8 cellular contexts compared by ENCODE assay signal in genomic region chr12:49842519-49843352, GRCh38. TPM values are rescaled to one million over a fixed set of nuclear protein-coding genes. Genes with fewer than 3 reads are reported as not detected.
DNase-seq lines count a peak whose midpoint lies in the region; TF ChIP-seq lines count a peak whose summit lies in the region.

Gene BCDIN3D (minus strand): TSS chr12:49843106. CDS start chr12:49843087, 19 bp downstream.

- H3K27ac ChIP-seq in neuronal stem cell (replicated peaks; ENCODE audit: low read length) (peak within 1 kb of the TSS; percentile 85), subcutaneous abdominal adipose tissue (ENCODE audit: low read depth, low read length) (peak within 1 kb of the TSS; percentile 96)

- no peak within 1 kb of the TSS for H2BK12ac ChIP-seq in neuronal stem cell (ENCODE audit: low read length)

- no peak for TF ChIP-seq CTCF in foreskin fibroblast (IDR thresholded peaks at IDR 0.05; ENCODE audit: low read depth, low read length)

- H3K4me1 ChIP-seq in ES-I3 (ENCODE audit: insufficient read depth, low read length): peaks cover 10% of the 10 kb centered on the region; the same call in 1 of the 2 replicates
- peaks cover 4% of the 10 kb centered on the region; the same call in 1 of the 2 replicates for H3K4me1 ChIP-seq in HAP-1
- peaks cover 4 to 5% of the 10 kb centered on the region in 2 donors for H3K4me1 ChIP-seq in neuronal stem cell (ENCODE audit: control insufficient read depth in 2 of 2, insufficient read depth in 1 of 2, low read depth in 1 of 2, low read length in 2 of 2)
- peaks cover 0 to 20% (median 18%) of the 10 kb centered on the region in 5 donors for H3K4me1 ChIP-seq in subcutaneous abdominal adipose tissue (ENCODE audit: control insufficient read depth in 5 of 5, insufficient read depth in 5 of 5, low read length in 5 of 5)

- H4K8ac ChIP-seq in neuronal stem cell (ENCODE audit: low read depth, low read length): no peak within 1 kb of the TSS

- H3K23ac ChIP-seq in neuronal stem cell (ENCODE audit: low read depth, low read length, poor library complexity): peak within 1 kb of the TSS; percentile 83

- no peak within 1 kb of the TSS for H4K91ac ChIP-seq in neuronal stem cell (ENCODE audit: low read depth, low read length, poor library complexity)

- peak within 1 kb of the TSS; percentile 90 for H3K18ac ChIP-seq in neuronal stem cell (ENCODE audit: low read length)

- H3K79me1 ChIP-seq in neuronal stem cell (ENCODE audit: low read depth, low read length): no peaks in the 10 kb centered on the region

- H2AK5ac ChIP-seq in neuronal stem cell (ENCODE audit: low read depth, low read length): no peak within 1 kb of the TSS

- no peak within 1 kb of the TSS for H2BK120ac ChIP-seq in neuronal stem cell (ENCODE audit: low read depth, low read length)

- H3K36me3 ChIP-seq in ES-I3 (ENCODE audit: insufficient read depth, low read length) (no peaks in the 10 kb centered on the region), HAP-1 (replicated peaks) (no peaks in the 10 kb centered on the region), MG63 (peaks cover 3% of the 10 kb centered on the region), neuronal stem cell (replicated peaks in 1 of 2; ENCODE audit: control insufficient read depth in 2 of 2, insufficient read depth in 2 of 2, low read length in 2 of 2) (peaks cover 0 to 6% of the 10 kb centered on the region in 2 donors), subcutaneous abdominal adipose tissue (ENCODE audit: control insufficient read depth in 5 of 5, insufficient read depth in 5 of 5, low read length in 5 of 5) (peaks cover 0 to 4% (median 0%) of the 10 kb centered on the region in 5 donors)

- DNase-seq in HAP-1 (ENCODE audit: low spot score in 2 of 2): peak; percentile 80 to 93
- DNase-seq in MG63: peak; percentile 94
- peak; percentile 82 to 89 for DNase-seq in SHP77 (lab: John Stamatoyannopoulos, UW)
- peak; percentile 90 for DNase-seq in activated gamma-delta T cell treated with Interleukin-2 at 50 U/mL for 16 hours
- peak; percentile 90 to 97 for DNase-seq in foreskin fibroblast
- peak; percentile 74 for DNase-seq in neuronal stem cell (ENCODE audit: low spot score)

- no peak within 1 kb of the TSS for H3K4ac ChIP-seq in neuronal stem cell (ENCODE audit: low read length)

- H2BK15ac ChIP-seq in neuronal stem cell (ENCODE audit: low read length): no peak within 1 kb of the TSS

- peak within 1 kb of the TSS; percentile 60 for H3K14ac ChIP-seq in neuronal stem cell (ENCODE audit: low read length)

- in situ Hi-C loops in HAP-1 (cut with MboI; ENCODE audit: low sequenced_read_pairs): no loop called here

- H3K4me3 ChIP-seq in HAP-1 (peak within 1 kb of the TSS; percentile 55), MG63 (peak within 1 kb of the TSS; percentile 81), foreskin fibroblast (ENCODE audit: low read depth in 1 of 2, low read length in 2 of 2) (peak within 1 kb of the TSS; percentile 93 to 96), neuronal stem cell (ENCODE audit: low read length in 2 of 2) (peak within 1 kb of the TSS; percentile 83 to 94), subcutaneous abdominal adipose tissue (ENCODE audit: low read depth in 1 of 5, low read length in 5 of 5) (peak within 1 kb of the TSS; percentile 73 to 97 (median 88))

- H3K9ac ChIP-seq in ES-I3 (ENCODE audit: low read depth, low read length) (peak within 1 kb of the TSS; percentile 100), neuronal stem cell (ENCODE audit: low read depth, low read length, poor library complexity) (peak within 1 kb of the TSS; percentile 64), subcutaneous abdominal adipose tissue (ENCODE audit: low read length in 5 of 5) (peak within 1 kb of the TSS; percentile 68 to 90 (median 82))

- peak within 1 kb of the TSS; percentile 94 for H2AFZ ChIP-seq in neuronal stem cell (ENCODE audit: low read length)

- H3K9me3 ChIP-seq in ES-I3 (ENCODE audit: control insufficient read depth, insufficient read depth, low read length): no peaks in the 10 kb centered on the region
- H3K9me3 ChIP-seq in HAP-1: no peaks in the 10 kb centered on the region
- no peaks in the 10 kb centered on the region for H3K9me3 ChIP-seq in MG63
- H3K9me3 ChIP-seq in neuronal stem cell (replicated peaks in 1 of 2; ENCODE audit: control insufficient read depth in 2 of 2, insufficient read depth in 1 of 2, low read depth in 1 of 2, low read length in 2 of 2): no peaks in the 10 kb centered on the region
- H3K9me3 ChIP-seq in subcutaneous abdominal adipose tissue (ENCODE audit: control insufficient read depth in 5 of 5, low read length in 5 of 5): no peaks in the 10 kb centered on the region

- H3K4me2 ChIP-seq in neuronal stem cell (ENCODE audit: insufficient read depth, low read length, poor library complexity, severe bottlenecking): peak within 1 kb of the TSS; percentile 92

- peak within 1 kb of the TSS; percentile 15 for H2BK5ac ChIP-seq in neuronal stem cell (ENCODE audit: low read length)

- no CpG with 5 or more reads among the region's 55 CpGs for WGBS in neuronal stem cell (ENCODE audit: extremely low coverage in 2 of 2, insufficient read length in 2 of 2, insufficient replicate concordance in 1 of 2), 2 donors

- H3K27me3 ChIP-seq in HAP-1 (ENCODE audit: low read depth) (no peaks in the 10 kb centered on the region), MG63 (no peaks in the 10 kb centered on the region), neuronal stem cell (ENCODE audit: control insufficient read depth in 3 of 3, insufficient read depth in 3 of 3, low read depth in 1 of 3, low read length in 3 of 3) (peaks cover 0 to 4% (median 0%) of the 10 kb centered on the region in 3 experiments), subcutaneous abdominal adipose tissue (ENCODE audit: control insufficient read depth in 5 of 5, insufficient read depth in 4 of 5, low read length in 5 of 5) (peaks cover 0 to 7% (median 0%) of the 10 kb centered on the region in 5 donors)

RNA-seq across cellular contexts. Expression of gene BCDIN3D, which starts in this region (rescaled TPM):
- 1.8 and 5.8 TPM in 2 replicates for total RNA-seq in MG63 (2014; rRNA removed; shearing (Covaris generic); ENCODE audit: low replicate concordance)
- polyA plus RNA-seq in neuronal stem cell (2013, experiment 1 of 2): 5.6 TPM
- 6.0 TPM for polyA plus RNA-seq in neuronal stem cell (2013, experiment 2 of 2)

Comparison
In these comparisons a context has a peak if more than half of its experiments do, and no peak if none do; other contexts are left out.
1. Peak in every context shown above with its lines: DNase-seq, H3K4me3 ChIP-seq and H3K27ac ChIP-seq.